In the genomic region with DNA sequence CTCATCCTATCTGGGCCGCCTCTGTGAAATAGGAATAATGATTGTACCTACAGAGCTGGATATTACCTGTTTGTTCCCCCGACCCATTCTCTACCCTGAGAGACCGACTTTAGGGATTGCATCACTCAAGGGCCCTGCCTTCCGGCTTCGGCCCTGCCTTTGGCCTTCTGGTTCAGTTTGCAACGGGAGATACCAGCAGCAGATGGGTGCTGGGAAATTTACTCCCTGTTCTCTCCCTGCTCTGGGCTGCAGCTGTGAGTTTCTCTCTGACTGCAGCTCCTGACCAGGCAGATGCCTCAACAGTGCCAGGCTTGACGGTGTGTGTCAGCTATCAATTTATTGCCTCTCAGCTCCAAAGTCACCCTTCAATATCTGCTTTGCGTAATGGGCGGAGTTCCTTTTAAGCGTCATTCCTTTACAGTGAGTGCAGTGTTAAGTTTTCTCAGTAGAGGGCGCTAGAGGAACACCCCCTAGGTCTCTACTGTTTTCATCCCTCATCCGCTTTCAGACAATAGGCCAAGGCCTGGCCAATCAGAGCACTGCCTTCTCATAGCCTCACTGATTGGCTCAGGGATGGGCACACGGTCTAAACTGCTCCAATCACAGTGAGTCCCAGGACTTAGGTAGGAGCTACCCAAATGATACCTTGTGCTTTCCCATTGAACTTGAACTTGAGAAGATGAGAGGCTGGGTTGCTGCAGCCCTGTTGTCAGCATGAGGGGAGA, we compare ENCODE assay signal across 1 cellular context.
TF ChIP-seq lines count a peak whose summit lies in the region.

No MANE protein-coding gene starts in this region.

TF ChIP-seq in WTC11, 78 proteins besides CTCF, POLR2A, EP300 and RAD21 (continued from another document):
- TF ChIP-seq E2F5 (CRISPR knock-in tag; IDR thresholded peaks at IDR 0.05) (no peak), FOXJ3 (CRISPR knock-in tag; IDR thresholded peaks at IDR 0.05; ENCODE audit: borderline replicate concordance) (no peak), ZNF232 (CRISPR knock-in tag; IDR thresholded peaks at IDR 0.05) (no peak), GRHL2 (CRISPR knock-in tag; IDR thresholded peaks at IDR 0.05; ENCODE audit: insufficient replicate concordance, severe bottlenecking) (no peak), ZNF416 (CRISPR knock-in tag; IDR thresholded peaks at IDR 0.05) (no peak), FOXP1 (CRISPR knock-in tag; IDR thresholded peaks at IDR 0.05; ENCODE audit: borderline replicate concordance) (no peak), IRF1 (CRISPR knock-in tag; IDR thresholded peaks at IDR 0.05) (no peak), ATF2 (CRISPR knock-in tag; IDR thresholded peaks at IDR 0.05; ENCODE audit: borderline replicate concordance, low read depth) (no peak), GABPB1 (CRISPR knock-in tag; IDR thresholded peaks at IDR 0.05) (peak; percentile 89), NFE2L1 (CRISPR knock-in tag; IDR thresholded peaks at IDR 0.05) (no peak), STAT6 (CRISPR knock-in tag; conservative IDR thresholded peaks at IDR 0.05; ENCODE audit: low read depth) (no peak), GTF2I (CRISPR knock-in tag; conservative IDR thresholded peaks at IDR 0.05) (no peak), ZNF138 (CRISPR knock-in tag; conservative IDR thresholded peaks at IDR 0.05) (no peak), NFYB (CRISPR knock-in tag; conservative IDR thresholded peaks at IDR 0.05; ENCODE audit: low read depth) (peak; percentile 82), IRF2 (CRISPR knock-in tag; IDR thresholded peaks at IDR 0.05; ENCODE audit: borderline replicate concordance, low read depth) (no peak), RELA (CRISPR knock-in tag; IDR thresholded peaks at IDR 0.05; ENCODE audit: borderline replicate concordance) (no peak), HMGXB4 (CRISPR knock-in tag; IDR thresholded peaks at IDR 0.05) (no peak), KAT7 (CRISPR knock-in tag; IDR thresholded peaks at IDR 0.05; ENCODE audit: borderline replicate concordance) (no peak), RORB (CRISPR knock-in tag; IDR thresholded peaks at IDR 0.05) (no peak), MYBL2 (CRISPR knock-in tag; IDR thresholded peaks at IDR 0.05) (no peak), USF2 (CRISPR knock-in tag; IDR thresholded peaks at IDR 0.05) (peak; percentile 84), AR (CRISPR knock-in tag; IDR thresholded peaks at IDR 0.05) (no peak), ZNF396 (CRISPR knock-in tag; IDR thresholded peaks at IDR 0.05; ENCODE audit: borderline replicate concordance) (no peak), ZNF263 (CRISPR knock-in tag; IDR thresholded peaks at IDR 0.05; ENCODE audit: low read depth) (no peak), CREB1 (CRISPR knock-in tag; IDR thresholded peaks at IDR 0.05) (no peak), FOXK1 (CRISPR knock-in tag; IDR thresholded peaks at IDR 0.05) (peak; percentile 75), ATF6 (CRISPR knock-in tag; IDR thresholded peaks at IDR 0.05) (no peak), ELF4 (CRISPR knock-in tag; IDR thresholded peaks at IDR 0.05; ENCODE audit: low read depth) (no peak)
- TF ChIP-seq, protein P1, sequence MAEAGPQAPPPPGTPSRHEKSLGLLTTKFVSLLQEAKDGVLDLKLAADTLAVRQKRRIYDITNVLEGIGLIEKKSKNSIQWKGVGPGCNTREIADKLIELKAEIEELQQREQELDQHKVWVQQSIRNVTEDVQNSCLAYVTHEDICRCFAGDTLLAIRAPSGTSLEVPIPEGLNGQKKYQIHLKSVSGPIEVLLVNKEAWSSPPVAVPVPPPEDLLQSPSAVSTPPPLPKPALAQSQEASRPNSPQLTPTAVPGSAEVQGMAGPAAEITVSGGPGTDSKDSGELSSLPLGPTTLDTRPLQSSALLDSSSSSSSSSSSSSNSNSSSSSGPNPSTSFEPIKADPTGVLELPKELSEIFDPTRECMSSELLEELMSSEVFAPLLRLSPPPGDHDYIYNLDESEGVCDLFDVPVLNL (CRISPR knock-in tag; IDR thresholded peaks at IDR 0.05; ENCODE audit: borderline replicate concordance, low read depth) = no peak
- TF ChIP-seq, protein P2, sequence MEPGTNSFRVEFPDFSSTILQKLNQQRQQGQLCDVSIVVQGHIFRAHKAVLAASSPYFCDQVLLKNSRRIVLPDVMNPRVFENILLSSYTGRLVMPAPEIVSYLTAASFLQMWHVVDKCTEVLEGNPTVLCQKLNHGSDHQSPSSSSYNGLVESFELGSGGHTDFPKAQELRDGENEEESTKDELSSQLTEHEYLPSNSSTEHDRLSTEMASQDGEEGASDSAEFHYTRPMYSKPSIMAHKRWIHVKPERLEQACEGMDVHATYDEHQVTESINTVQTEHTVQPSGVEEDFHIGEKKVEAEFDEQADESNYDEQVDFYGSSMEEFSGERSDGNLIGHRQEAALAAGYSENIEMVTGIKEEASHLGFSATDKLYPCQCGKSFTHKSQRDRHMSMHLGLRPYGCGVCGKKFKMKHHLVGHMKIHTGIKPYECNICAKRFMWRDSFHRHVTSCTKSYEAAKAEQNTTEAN (CRISPR knock-in tag; IDR thresholded peaks at IDR 0.05) = no peak
TF ChIP-seq in WTC11: peak in this region for 5.
